21 cellular contexts compared by ENCODE assay signal in the genomic region with DNA sequence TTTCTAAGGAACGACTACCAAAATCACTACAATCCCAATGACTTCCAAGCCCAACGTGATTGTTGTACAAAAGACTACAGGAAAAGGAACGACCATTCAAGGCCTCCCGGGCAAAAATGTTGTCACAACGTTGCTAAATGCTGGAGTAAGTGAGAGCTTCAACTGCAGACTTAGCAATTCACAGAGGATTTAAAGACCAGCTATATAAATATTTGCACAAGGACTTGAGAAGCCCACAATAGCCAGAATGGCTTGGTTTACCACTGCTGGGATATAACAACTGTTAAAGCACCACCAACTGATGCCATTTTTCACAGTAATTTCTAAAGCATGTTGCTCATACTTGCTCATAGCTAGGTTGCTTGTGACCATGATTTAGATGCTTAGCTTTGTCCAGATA.
DNase-seq lines count a peak whose midpoint lies in the region; TF ChIP-seq lines count a peak whose summit lies in the region.
"Had no signal": no experiment of that assay in that cellular context is flagged by ENCODE, and none has a peak within 500 bp of the region (broad histone marks: within the 10 kb centered on the region; RNA-seq: fewer than 3 reads in every experiment).

No MANE protein-coding gene starts in this region.

- no peak for TF ChIP-seq CTCF in brain microvascular endothelial cell (IDR thresholded peaks at IDR 0.05; ENCODE audit: low read depth, low read length, missing control alignments)

- peak; percentile 22 for DNase-seq in NCI-H2107 treated with DMSO at 0.1 percent for 48 hours (lab: John Stamatoyannopoulos, UW; ENCODE audit: unreplicated experiment)
- no peak for DNase-seq in NCI-H2107 (lab: John Stamatoyannopoulos, UW)
- peak; percentile 52 for DNase-seq in NCI-H2029 treated with DMSO at 0.1 percent for 48 hours (lab: John Stamatoyannopoulos, UW)
- peak; percentile 6 for DNase-seq in brain microvascular endothelial cell
- DNase-seq in skeletal muscle cell (ENCODE audit: low read depth), result peak; percentile 17
- DNase-seq in NK-92 (lab: John Stamatoyannopoulos, UW; ENCODE audit: unreplicated experiment), result no peak
- no peak for DNase-seq in SK-N-DZ (ENCODE audit: low spot score)
- DNase-seq in iPS-NIHi7 (ENCODE audit: extremely low spot score), result no peak
- DNase-seq: activated CD4-positive, alpha-beta T cell treated with anti-CD3 and anti-CD28 coated beads for 48 hours; activated CD8-positive, alpha-beta memory T cell treated with anti-CD3 and anti-CD28 coated beads, Interleukin-2, amount 50 U/mL, for 4 hours; activated gamma-delta T cell; cerebellar nuclear complex; DND-41; effector memory CD8-positive, alpha-beta T cell; NCI-H226; right cardiac atrium; T1000 had no signal

- peaks cover 3% of the 10 kb centered on the region for H3K36me3 ChIP-seq in brain microvascular endothelial cell (replicated peaks)

- no peaks in the 10 kb centered on the region for H3K27me3 ChIP-seq in brain microvascular endothelial cell (replicated peaks)
- H3K27me3 ChIP-seq: neutrophil had no signal

- in situ Hi-C loops in brain microvascular endothelial cell (cut with HindIII; ENCODE audit: low pct_ligation_motif_present, low sequenced_read_pairs), result no loop called here

- H3K27ac ChIP-seq in brain microvascular endothelial cell, result no peak overlapping the region
- H3K27ac ChIP-seq: A549, C4-2B, neutrophil, SK-N-MC had no signal

- H3K4me3 ChIP-seq in brain microvascular endothelial cell (ENCODE audit: low read depth, low read length) (no peak overlapping the region), skeletal muscle cell (ENCODE audit: low read depth, low read length) (no peak overlapping the region)
- H3K4me3 ChIP-seq: A549, SK-N-MC had no signal

Comparison
In these comparisons a context has a peak if more than half of its experiments do, and no peak if none do; other contexts are left out.
1. DNase-seq: peak in NCI-H2107 treated with DMSO at 0.1 percent for 48 hours (single experiment), NCI-H2029 treated with DMSO at 0.1 percent for 48 hours (single experiment), brain microvascular endothelial cell (single experiment) and skeletal muscle cell (single experiment); none in NCI-H2107 (single experiment), NK-92 (single experiment), SK-N-DZ (single experiment) and iPS-NIHi7 (single experiment).